Comparison of ENCODE assay signal across 22 cellular contexts in the genomic region with DNA sequence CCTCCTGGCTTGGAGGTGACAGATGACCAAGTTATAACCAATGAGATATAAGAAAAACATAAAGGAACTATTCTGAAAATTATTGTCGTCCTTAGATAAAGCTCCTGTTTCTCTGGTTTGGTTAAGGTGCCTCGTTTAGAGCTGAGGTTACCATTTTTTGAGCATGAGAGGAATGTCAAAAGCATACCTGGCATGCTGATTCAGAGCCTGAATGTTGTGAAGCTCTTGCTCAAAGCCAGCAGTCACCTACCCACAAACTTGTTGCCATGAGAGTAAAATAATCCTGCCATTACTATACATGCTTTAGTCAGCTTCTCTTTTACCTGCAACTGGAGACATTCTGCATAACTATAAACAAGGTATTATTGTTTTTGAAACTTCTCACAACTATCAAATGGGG.
"Had no signal": no experiment of that assay in that cellular context is flagged by ENCODE, and none has a peak within 500 bp of the region (broad histone marks: within the 10 kb centered on the region; RNA-seq: fewer than 3 reads in every experiment).

No MANE protein-coding gene starts in this region.

- H3K36me3 ChIP-seq: esophagus squamous epithelium, left lung, lower lobe of right lung, neutrophil, spleen, transverse colon had no signal

- H3K79me2 ChIP-seq: hepatocyte had no signal

- H3K4me3 ChIP-seq: esophagus squamous epithelium, hepatocyte, left lung, lower lobe of right lung, psoas muscle, spleen, testis, transverse colon had no signal

- H3K36me3 Mint-ChIP-seq: naive B cell; stimulated activated naive B cell treated with anti-CD40 and anti-IgM and Interleukin-4, amounts not matched to agents 10 μg/mL and 1 μg/mL and 100 μg/mL, for 72 hours had no signal

- H3K4me1 Mint-ChIP-seq: central memory CD8-positive, alpha-beta T cell; naive B cell; nephron progenitor cell; stimulated activated naive B cell treated with anti-CD40 and anti-IgM and Interleukin-4, amounts not matched to agents 10 μg/mL and 1 μg/mL and 100 μg/mL, for 72 hours; stimulated activated naive CD8-positive, alpha-beta T cell treated with anti-CD3 and anti-CD28 coated beads, Interleukin-15, amount 100 ng/mL, for 72 hours had no signal

- H2AFZ ChIP-seq: hepatocyte had no signal

- H3K27me3 Mint-ChIP-seq: central memory CD8-positive, alpha-beta T cell; naive B cell; stimulated activated naive B cell treated with anti-CD40 and anti-IgM and Interleukin-4, amounts not matched to agents 10 μg/mL and 1 μg/mL and 100 μg/mL, for 72 hours had no signal

- H3K4me1 ChIP-seq: esophagus squamous epithelium, left lung, lower lobe of right lung, psoas muscle, spleen, testis, transverse colon had no signal

- DNase-seq: effector memory CD4-positive, alpha-beta T cell; esophagus squamous epithelium; foreskin fibroblast; left lung; lower lobe of right lung; mesenchymal stem cell; naive B cell; nephron progenitor cell; psoas muscle; spleen; stimulated activated CD4-positive, alpha-beta T cell treated with anti-CD3 and anti-CD28 coated beads, Interleukin-15, amount 100 ng/mL, for 24 hours; stimulated activated CD4-positive, alpha-beta T cell treated with anti-CD3 and anti-CD28 coated beads, Interleukin-1b, Interleukin-23, amount 100 ng/mL, for 48 hours; stimulated activated CD4-positive, alpha-beta T cell treated with anti-CD3 and anti-CD28 coated beads, Interleukin-4, amount 100 ng/mL, for 4 hours; stimulated activated naive B cell treated with anti-CD40 and anti-IgM and Interleukin-4, amounts not matched to agents 10 μg/mL and 1 μg/mL and 100 μg/mL, for 72 hours; stimulated activated naive CD8-positive, alpha-beta T cell treated with anti-CD3 and anti-CD28 coated beads, Interleukin-15, amount 100 ng/mL, for 72 hours; testis; transverse colon had no signal

- H3K27ac ChIP-seq: epithelial cell of prostate, esophagus squamous epithelium, hepatocyte, left lung, lower lobe of right lung, neutrophil, psoas muscle, spleen, testis, transverse colon had no signal

- ATAC-seq: left lung; lower lobe of right lung; psoas muscle; sciatic nerve; stimulated activated naive B cell treated with anti-CD40 and anti-IgM and Interleukin-4, amounts not matched to agents 10 μg/mL and 1 μg/mL and 100 μg/mL, for 72 hours; stimulated activated naive CD8-positive, alpha-beta T cell treated with anti-CD3 and anti-CD28 coated beads, Interleukin-15, amount 100 ng/mL, for 72 hours had no signal

- H3K4me2 ChIP-seq: hepatocyte had no signal

- H3K9me3 Mint-ChIP-seq: nephron progenitor cell; stimulated activated naive B cell treated with anti-CD40 and anti-IgM and Interleukin-4, amounts not matched to agents 10 μg/mL and 1 μg/mL and 100 μg/mL, for 72 hours had no signal

- H3K9me3 ChIP-seq: esophagus squamous epithelium, left lung, lower lobe of right lung, neutrophil, psoas muscle, spleen, testis, transverse colon had no signal

- H3K27me3 ChIP-seq: esophagus squamous epithelium, hepatocyte, left lung, neutrophil, spleen, testis, transverse colon had no signal

- H3K27ac Mint-ChIP-seq: naive B cell; nephron progenitor cell; stimulated activated naive B cell treated with anti-CD40 and anti-IgM and Interleukin-4, amounts not matched to agents 10 μg/mL and 1 μg/mL and 100 μg/mL, for 72 hours; stimulated activated naive CD8-positive, alpha-beta T cell treated with anti-CD3 and anti-CD28 coated beads, Interleukin-15, amount 100 ng/mL, for 72 hours had no signal

- H3K4me3 Mint-ChIP-seq: central memory CD8-positive, alpha-beta T cell; naive B cell; nephron progenitor cell; stimulated activated naive B cell treated with anti-CD40 and anti-IgM and Interleukin-4, amounts not matched to agents 10 μg/mL and 1 μg/mL and 100 μg/mL, for 72 hours; stimulated activated naive CD8-positive, alpha-beta T cell treated with anti-CD3 and anti-CD28 coated beads, Interleukin-15, amount 100 ng/mL, for 72 hours had no signal
